Comparison of ENCODE assay signal across 1 cellular context in the genomic region with DNA sequence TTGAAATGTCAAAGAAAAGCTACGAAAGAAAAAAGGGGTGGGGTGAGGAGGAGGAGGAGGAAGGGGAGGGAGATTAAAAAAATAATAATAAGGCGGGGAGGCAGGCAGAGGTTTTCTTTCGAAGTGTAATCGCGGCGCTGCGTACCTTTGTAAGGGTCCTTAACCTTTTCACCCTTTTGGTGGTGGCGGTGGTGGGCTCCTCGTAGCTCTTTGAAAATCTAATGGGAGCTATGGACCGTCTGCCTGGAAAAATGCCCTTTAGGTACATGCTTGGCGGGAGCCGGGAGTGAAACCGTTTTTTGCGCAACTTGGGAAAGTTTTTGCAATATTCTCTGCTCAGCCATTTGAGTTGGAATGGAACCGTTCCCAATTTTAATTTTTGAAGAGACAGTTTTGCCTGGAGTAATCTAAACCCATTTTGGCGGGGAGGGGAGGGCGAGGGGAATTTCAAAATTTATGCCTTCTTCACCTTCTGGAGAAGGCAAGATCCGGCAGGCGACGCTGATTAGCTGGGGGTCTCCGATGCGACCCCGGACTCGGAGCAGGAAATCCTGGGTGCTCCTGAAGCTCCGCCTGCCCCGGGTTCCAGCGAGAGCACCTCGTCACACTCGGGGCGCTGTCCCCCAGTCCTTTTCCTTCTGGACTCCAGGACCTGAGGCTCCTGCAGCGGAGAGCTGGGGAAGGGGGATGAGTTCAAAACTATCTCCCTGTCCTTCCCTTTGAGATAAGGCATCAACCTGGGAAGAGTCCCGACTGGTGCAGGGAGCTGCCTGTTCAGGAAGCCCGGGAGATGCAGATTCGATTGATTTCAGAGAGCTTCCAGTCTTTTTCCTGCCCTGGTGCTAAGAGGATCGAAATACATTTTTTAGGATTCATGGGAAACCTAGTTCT.
TF ChIP-seq lines count a peak whose summit lies in the region.

No MANE protein-coding gene starts in this region.

TF ChIP-seq in IMR-90, 13 proteins besides CTCF, POLR2A, EP300 and RAD21 (continued from another document):
- TF ChIP-seq, protein P1, sequence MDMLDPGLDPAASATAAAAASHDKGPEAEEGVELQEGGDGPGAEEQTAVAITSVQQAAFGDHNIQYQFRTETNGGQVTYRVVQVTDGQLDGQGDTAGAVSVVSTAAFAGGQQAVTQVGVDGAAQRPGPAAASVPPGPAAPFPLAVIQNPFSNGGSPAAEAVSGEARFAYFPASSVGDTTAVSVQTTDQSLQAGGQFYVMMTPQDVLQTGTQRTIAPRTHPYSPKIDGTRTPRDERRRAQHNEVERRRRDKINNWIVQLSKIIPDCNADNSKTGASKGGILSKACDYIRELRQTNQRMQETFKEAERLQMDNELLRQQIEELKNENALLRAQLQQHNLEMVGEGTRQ (IDR thresholded peaks at IDR 0.05; ENCODE audit: low read depth, low read length), result no peak
- TF ChIP-seq BHLHE40 (IDR thresholded peaks at IDR 0.05; ENCODE audit: low read depth, low read length) (no peak), CEBPB (IDR thresholded peaks at IDR 0.05; ENCODE audit: low read depth, low read length) (peak; percentile 82), RCOR1 (IDR thresholded peaks at IDR 0.05; ENCODE audit: insufficient replicate concordance, low read length) (no peak), FOS (IDR thresholded peaks at IDR 0.05; ENCODE audit: low read depth, low read length) (no peak)
TF ChIP-seq in IMR-90: peak in this region for 1.
